ENCODE assay signal across 9 cellular contexts in the genomic region with DNA sequence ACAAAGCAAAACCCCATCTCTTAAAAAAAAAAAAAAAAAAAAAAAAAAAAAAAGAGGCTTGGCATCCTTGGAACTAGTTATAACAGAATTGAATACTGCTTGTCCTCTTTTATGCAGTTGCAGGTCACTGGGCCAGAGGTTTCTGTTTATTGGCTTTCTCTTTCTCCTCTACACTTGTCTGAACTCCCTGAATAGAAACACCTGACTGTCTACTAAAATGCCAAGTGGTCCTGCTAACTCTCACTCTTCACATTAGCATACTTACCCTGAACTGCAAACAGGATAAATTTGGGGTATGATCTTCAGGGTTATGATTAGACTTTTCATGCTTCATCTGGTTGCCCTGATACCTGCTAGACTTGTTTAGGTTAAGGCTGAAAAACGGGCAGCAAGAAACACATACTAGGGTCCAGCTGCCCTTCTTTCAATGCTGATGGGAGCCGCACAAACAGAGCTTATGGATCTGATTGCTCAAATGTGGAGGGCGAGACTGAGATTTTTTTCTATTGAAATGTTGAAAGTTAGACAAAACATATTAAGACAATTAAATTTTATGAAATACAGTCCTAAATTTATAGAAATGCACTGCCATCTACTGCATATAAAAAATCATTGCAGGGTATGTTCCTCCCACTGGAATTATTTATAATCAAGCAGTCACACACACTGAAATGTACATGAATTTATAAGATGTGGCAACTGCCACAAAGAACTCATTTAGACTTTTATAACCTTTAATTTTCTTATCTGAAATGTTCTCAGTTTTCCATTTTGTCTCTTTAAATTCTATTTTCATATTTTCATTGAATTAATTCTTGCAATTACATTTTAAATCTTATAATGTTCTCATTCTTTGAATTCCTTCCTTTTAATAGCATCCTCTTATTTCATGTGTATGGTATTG. TPM values are rescaled to one million over a fixed set of nuclear protein-coding genes. Genes with fewer than 3 reads are reported as not detected.
A peak's percentile ranks its signal among the peaks of the same experiment; 100 is the strongest.
DNase-seq lines count a peak whose midpoint lies in the region; ATAC-seq, FAIRE-seq and TF ChIP-seq lines count a peak whose summit lies in the region.
"Had no signal": no experiment of that assay in that cellular context is flagged by ENCODE, and none has a peak within 500 bp of the region (broad histone marks: within the 10 kb centered on the region; RNA-seq: fewer than 3 reads in every experiment).

No MANE protein-coding gene starts in this region.

- no peaks in the 10 kb centered on the region for H3K27me3 ChIP-seq in BE2C
- no peaks in the 10 kb centered on the region for H3K27me3 ChIP-seq in bronchial epithelial cell (ENCODE audit: control insufficient read depth, insufficient read depth, low read length)
- H3K27me3 ChIP-seq in mesenchymal stem cell (ENCODE audit: control insufficient read depth in 1 of 2, insufficient read depth in 1 of 2, low read length in 2 of 2) = no peaks in the 10 kb centered on the region
- H3K27me3 ChIP-seq in GM23338 (ENCODE audit: insufficient read depth) = no peaks in the 10 kb centered on the region

- H3K36me3 ChIP-seq in BE2C (peaks cover 7% of the 10 kb centered on the region), bronchial epithelial cell (ENCODE audit: control insufficient read depth, insufficient read depth, low read length) (no peaks in the 10 kb centered on the region), mesenchymal stem cell (ENCODE audit: control insufficient read depth in 1 of 2, insufficient read depth in 2 of 2, low read depth in 1 of 2, low read length in 2 of 2) (peaks cover 6% of the 10 kb centered on the region in 2 experiments), GM23338 (ENCODE audit: insufficient read depth) (peaks cover 11% of the 10 kb centered on the region)

- peaks cover 42% of the 10 kb centered on the region for H3K9me3 Mint-ChIP-seq in GM23338

- H4K8ac ChIP-seq in mesenchymal stem cell (ENCODE audit: low read length) = no peak overlapping the region

- WGBS in mesenchymal stem cell = 98% methylated on average over 2 of the region's 3 CpGs

- no peaks in the 10 kb centered on the region for H3F3A ChIP-seq in GM23338 (replicated peaks; ENCODE audit: low read depth)

- no peak for ATAC-seq in HG03432 (IDR thresholded peaks at IDR 0.05; ENCODE audit: unreplicated experiment)
- ATAC-seq in HG03095 (IDR thresholded peaks at IDR 0.05; ENCODE audit: unreplicated experiment) = no peak
- ATAC-seq in GM23338 = no peak

- no peak overlapping the region for H2AFZ ChIP-seq in mesenchymal stem cell (ENCODE audit: low read depth, low read length)
- no peak overlapping the region for H2AFZ ChIP-seq in GM23338

- no peaks in the 10 kb centered on the region for H3K79me2 ChIP-seq in GM23338 (replicated peaks; ENCODE audit: insufficient read depth)

- H3K4me3 ChIP-seq in BE2C (ENCODE audit: low read depth, low read length) = no peak overlapping the region
- H3K4me3 ChIP-seq in bronchial epithelial cell (ENCODE audit: low read depth, low read length) = no peak overlapping the region
- no peak overlapping the region for H3K4me3 ChIP-seq in mesenchymal stem cell (ENCODE audit: insufficient read depth in 1 of 2, low read depth in 1 of 2, low read length in 2 of 2)
- H3K4me3 ChIP-seq in GM23338 = no peak overlapping the region

- H3K4me2 ChIP-seq in mesenchymal stem cell (ENCODE audit: low read length, poor library complexity, severe bottlenecking) (no peak overlapping the region), GM23338 (no peak overlapping the region)

- peak; percentile 35 for TF ChIP-seq CTCF in BE2C (IDR thresholded peaks at IDR 0.05; ENCODE audit: low read depth, low read length)
- no peak for TF ChIP-seq CTCF in bronchial epithelial cell (IDR thresholded peaks at IDR 0.05; ENCODE audit: insufficient read depth, low read length, severe bottlenecking)
- TF ChIP-seq CTCF in GM23338 (conservative IDR thresholded peaks at IDR 0.05; ENCODE audit: low read depth in 2 of 2) = no peak

- H3K14ac ChIP-seq in mesenchymal stem cell (ENCODE audit: low read length in 2 of 2) = no peak overlapping the region

- H2BK12ac ChIP-seq in mesenchymal stem cell (ENCODE audit: low read length in 2 of 2) = no peak overlapping the region

- no peak overlapping the region for H3K27ac Mint-ChIP-seq in GM23338

- H2AK5ac ChIP-seq in mesenchymal stem cell (ENCODE audit: low read length, severe bottlenecking) = no peak overlapping the region

- no peaks in the 10 kb centered on the region for H3K9me2 ChIP-seq in GM23338 (ENCODE audit: insufficient read depth)

- H3K9me3 ChIP-seq in BE2C (no peaks in the 10 kb centered on the region), mesenchymal stem cell (ENCODE audit: control insufficient read depth, low read length) (no peaks in the 10 kb centered on the region)

- H3K27me3 Mint-ChIP-seq in GM23338 (ENCODE audit: insufficient read depth, low read depth, poor library complexity) = peaks cover 2% of the 10 kb centered on the region

- H2BK120ac ChIP-seq in mesenchymal stem cell (ENCODE audit: low read depth, low read length) = no peak overlapping the region

- H3K4ac ChIP-seq in mesenchymal stem cell (ENCODE audit: low read depth in 1 of 2, low read length in 2 of 2) = no peak overlapping the region

- FAIRE-seq in bronchial epithelial cell (lab: Jason Lieb, UNC) = no peak

- no peak overlapping the region for H3K23ac ChIP-seq in mesenchymal stem cell (ENCODE audit: low read length in 2 of 2)

- H3K36me3 Mint-ChIP-seq in GM23338 (ENCODE audit: low read depth) = peaks cover 58% of the 10 kb centered on the region

- no peaks in the 10 kb centered on the region for H4K20me1 ChIP-seq in GM23338 (replicated peaks; ENCODE audit: insufficient read depth)

- no peaks in the 10 kb centered on the region for H3K4me1 ChIP-seq in BE2C
- H3K4me1 ChIP-seq in mesenchymal stem cell (ENCODE audit: control insufficient read depth, insufficient read depth, low read depth, low read length) = peaks cover 1% of the 10 kb centered on the region
- no peaks in the 10 kb centered on the region for H3K4me1 ChIP-seq in GM23338 (ENCODE audit: insufficient read depth)

- H3K79me1 ChIP-seq in mesenchymal stem cell (replicated peaks; ENCODE audit: low read length, poor library complexity, severe bottlenecking) = no peaks in the 10 kb centered on the region

- no peaks in the 10 kb centered on the region for H3K4me1 Mint-ChIP-seq in GM23338

- peak overlapping the region; percentile 46 for H3K9ac ChIP-seq in mesenchymal stem cell (ENCODE audit: low read length)

- H3K27ac ChIP-seq in mesenchymal stem cell (ENCODE audit: low read length, poor library complexity, severe bottlenecking) (no peak overlapping the region), GM23338 (ENCODE audit: low read depth) (no peak overlapping the region)

- H2BK15ac ChIP-seq in mesenchymal stem cell (ENCODE audit: low read depth, poor library complexity, severe bottlenecking) = no peak overlapping the region

- H2BK5ac ChIP-seq in mesenchymal stem cell (ENCODE audit: low read depth, low read length, poor library complexity, severe bottlenecking) = no peak overlapping the region

- H3K18ac ChIP-seq in mesenchymal stem cell (ENCODE audit: low read depth in 1 of 2, low read length in 2 of 2) = no peak overlapping the region

- DNase-seq in BE2C (no peak), LHCN-M2 (ENCODE audit: low read depth) (peak; percentile 30), bronchial epithelial cell (ENCODE audit: low read depth) (peak; percentile 11), mesenchymal stem cell (peak; percentile 17), GM23338 (ENCODE audit: low spot score) (no peak)
- DNase-seq in activated CD4-positive, alpha-beta T cell treated with anti-CD3 and anti-CD28 coated beads for 48 hours = no peak

- no peak overlapping the region for H3K4me3 Mint-ChIP-seq in GM23338

- H4K91ac ChIP-seq in mesenchymal stem cell (ENCODE audit: low read length) = no peak overlapping the region

TF ChIP-seq in GM23338, 12 proteins besides CTCF, POLR2A, EP300 and RAD21 (continues in another document):
- no peak for TF ChIP-seq EZH2 (IDR thresholded peaks at IDR 0.05; ENCODE audit: low read depth, unreplicated experiment)
- no peak for TF ChIP-seq ZNF114 (CRISPR knock-in tag; IDR thresholded peaks at IDR 0.05)
- TF ChIP-seq, protein P1, sequence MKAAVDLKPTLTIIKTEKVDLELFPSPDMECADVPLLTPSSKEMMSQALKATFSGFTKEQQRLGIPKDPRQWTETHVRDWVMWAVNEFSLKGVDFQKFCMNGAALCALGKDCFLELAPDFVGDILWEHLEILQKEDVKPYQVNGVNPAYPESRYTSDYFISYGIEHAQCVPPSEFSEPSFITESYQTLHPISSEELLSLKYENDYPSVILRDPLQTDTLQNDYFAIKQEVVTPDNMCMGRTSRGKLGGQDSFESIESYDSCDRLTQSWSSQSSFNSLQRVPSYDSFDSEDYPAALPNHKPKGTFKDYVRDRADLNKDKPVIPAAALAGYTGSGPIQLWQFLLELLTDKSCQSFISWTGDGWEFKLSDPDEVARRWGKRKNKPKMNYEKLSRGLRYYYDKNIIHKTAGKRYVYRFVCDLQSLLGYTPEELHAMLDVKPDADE (IDR thresholded peaks at IDR 0.05) = no peak
- TF ChIP-seq CREB1 (CRISPR knock-in tag; IDR thresholded peaks at IDR 0.05; ENCODE audit: low read depth) = no peak

RNA-seq across cellular contexts. Expression of a gene that starts 40.8 kb away (rescaled TPM):
- 42.0 TPM for polyA plus RNA-seq in BE2C (2012; ENCODE audit: insufficient read depth, insufficient read length, low read depth)
- 13.5 and 16.0 TPM in 2 replicates for total RNA-seq in LHCN-M2 (2014; rRNA removed)
- 5.0 TPM for polyA plus RNA-seq in LHCN-M2 (2012)
- 38.2 and 45.8 TPM in 2 replicates for total RNA-seq in bronchial epithelial cell
- polyA plus RNA-seq in mesenchymal stem cell (2013, experiment 1 of 2) = 14.5 TPM
- 14.1 TPM for polyA plus RNA-seq in mesenchymal stem cell (2013, experiment 2 of 2)
- 39.4 and 42.1 TPM in 2 replicates for total RNA-seq in GM23338 (2014; rRNA removed; shearing (Covaris generic))
- 26.3 and 28.5 TPM in 2 replicates for polyA plus RNA-seq in GM23338 (2016; fragmentation: Nextera tagmentation; extraction: Ambion mirVana)

RNA-seq across cellular contexts. Expression of a gene that starts 50.4 kb away (rescaled TPM):
- polyA plus RNA-seq in BE2C (2012; ENCODE audit: insufficient read depth, insufficient read length, low read depth) = 0.62 TPM
- total RNA-seq in LHCN-M2 (2014; rRNA removed) (0.32 TPM in 1 of 2 replicates, not detected in the other), bronchial epithelial cell (under 0.01 and 0.38 TPM in 2 replicates)
- 0.04 TPM for polyA plus RNA-seq in LHCN-M2 (2012)
- 0.04 TPM for polyA plus RNA-seq in mesenchymal stem cell (2013, experiment 1 of 2)
- polyA plus RNA-seq in mesenchymal stem cell (2013, experiment 2 of 2) = not detected
- total RNA-seq in GM23338 (2014; rRNA removed; shearing (Covaris generic)) = not detected in 2 replicates
- polyA plus RNA-seq in GM23338 (2016; fragmentation: Nextera tagmentation; extraction: Ambion mirVana) = not detected in 2 replicates
- total RNA-seq: skeletal muscle tissue had no signal

Comparison
In these comparisons a context has a peak if more than half of its experiments do, and no peak if none do; other contexts are left out.
1. DNase-seq: peak in LHCN-M2 (single experiment), bronchial epithelial cell (single experiment) and mesenchymal stem cell (single experiment); none in BE2C (single experiment), activated CD4-positive, alpha-beta T cell treated with anti-CD3 and anti-CD28 coated beads for 48 hours (single experiment) and GM23338 (single experiment).